19 cellular contexts compared by ENCODE assay signal in the genomic region with DNA sequence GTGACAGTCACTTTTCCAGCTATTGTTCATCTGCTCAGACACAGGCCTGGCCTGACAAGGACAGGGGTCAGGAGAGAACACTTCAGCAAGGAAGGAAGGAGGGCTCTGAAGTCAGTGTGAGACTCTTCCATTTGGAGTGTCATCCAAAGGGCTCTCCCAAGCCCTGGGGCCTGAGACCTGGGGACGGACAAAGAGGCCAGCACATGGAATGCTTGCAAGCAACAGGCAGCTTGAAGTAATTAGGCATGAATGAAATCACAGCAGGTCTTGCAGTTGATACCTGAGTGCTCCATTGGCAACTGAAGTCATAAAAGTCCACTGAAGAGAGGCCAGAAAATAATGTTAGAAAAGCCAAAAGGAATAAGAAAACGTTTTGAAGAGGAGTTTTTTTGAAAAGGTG.
"Had no signal": no experiment of that assay in that cellular context is flagged by ENCODE, and none has a peak within 500 bp of the region (broad histone marks: within the 10 kb centered on the region; RNA-seq: fewer than 3 reads in every experiment).

No MANE protein-coding gene starts in this region.

- FAIRE-seq: endometrium had no signal

- H3K9ac ChIP-seq: parathyroid adenoma had no signal

- H3K79me2 ChIP-seq: parathyroid adenoma had no signal

- H3K4me1 ChIP-seq: gastrocnemius medialis, right lobe of liver had no signal

- H3K4me3 ChIP-seq: coronary artery, dorsolateral prefrontal cortex, gastrocnemius medialis, lung, psoas muscle, right lobe of liver, tibial artery, upper lobe of right lung, vagina had no signal

- H3K9me3 ChIP-seq: gastrocnemius medialis, psoas muscle, right lobe of liver, tibial artery, upper lobe of right lung, vagina had no signal

- ATAC-seq: esophagus mucosa; gastrocnemius medialis; left colon; left ventricle myocardium superior; psoas muscle; right lobe of liver; stimulated activated memory B cell treated with anti-CD40 and anti-IgM and Interleukin-4, amounts not matched to agents 10 μg/mL and 1 μg/mL and 100 μg/mL, for 72 hours; upper lobe of right lung had no signal

- H3K36me3 ChIP-seq: gastrocnemius medialis, right lobe of liver, tibial artery, upper lobe of right lung, vagina had no signal

- H3K27me3 ChIP-seq: dorsolateral prefrontal cortex, gastrocnemius medialis, right lobe of liver, tibial artery, upper lobe of right lung, vagina had no signal

- H3K27ac ChIP-seq: coronary artery, dorsolateral prefrontal cortex, gastrocnemius medialis, parathyroid adenoma, psoas muscle, right lobe of liver, tibial artery, upper lobe of right lung, vagina had no signal

- DNase-seq: dorsolateral prefrontal cortex; effector CD8-positive, alpha-beta T cell; gastrocnemius medialis; glutamatergic neuron; left colon; left ventricle myocardium superior; psoas muscle; retina; right lobe of liver; stimulated activated CD4-positive, alpha-beta T cell treated with anti-CD3 and anti-CD28 coated beads, Interleukin-4, amount 100 ng/mL, for 24 hours; upper lobe of right lung had no signal

- H2AFZ ChIP-seq: parathyroid adenoma had no signal
